Comparison of ENCODE assay signal across 3 cellular contexts in the genomic region with DNA sequence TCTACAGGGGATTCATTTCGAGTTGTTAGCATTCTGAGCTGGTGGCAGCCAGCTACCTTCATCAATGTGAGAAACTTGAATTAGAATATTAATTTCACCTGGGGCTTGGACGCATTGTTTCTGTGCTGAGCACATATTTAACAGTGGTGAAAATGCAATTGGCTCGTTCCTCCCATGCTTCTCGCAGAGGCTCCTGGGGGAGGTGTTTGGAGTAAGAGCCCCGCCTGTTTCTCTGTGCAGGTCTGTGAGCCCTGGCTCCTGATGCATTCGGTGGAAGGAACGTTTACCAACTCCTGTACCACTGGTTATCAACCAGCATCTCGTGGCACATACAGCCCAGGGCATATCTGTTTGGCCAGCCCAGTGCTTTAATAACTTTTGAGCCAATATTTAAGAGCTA.
TF ChIP-seq lines count a peak whose summit lies in the region.

No MANE protein-coding gene starts in this region.

TF ChIP-seq in HEK293, 187 proteins besides CTCF, POLR2A, EP300 and RAD21:
- TF ChIP-seq ZNF341 (tag by site-specific recombination; IDR thresholded peaks at IDR 0.05; ENCODE audit: low read depth) (peak; percentile 37; the same call in 1 of the 2 replicates), ZNF658 (tag by site-specific recombination; IDR thresholded peaks at IDR 0.05) (no peak)

TF ChIP-seq in WTC11, 78 proteins besides CTCF, POLR2A, EP300 and RAD21:
- TF ChIP-seq ZNF512 (CRISPR knock-in tag; IDR thresholded peaks at IDR 0.05; ENCODE audit: borderline replicate concordance): no peak
- no peak for TF ChIP-seq EMX1 (CRISPR knock-in tag; IDR thresholded peaks at IDR 0.05)
- no peak for TF ChIP-seq AFF4 (CRISPR knock-in tag; IDR thresholded peaks at IDR 0.05; ENCODE audit: borderline replicate concordance)
- TF ChIP-seq OVOL2 (CRISPR knock-in tag; IDR thresholded peaks at IDR 0.05; ENCODE audit: borderline replicate concordance): no peak
- TF ChIP-seq CDX4 (CRISPR knock-in tag; IDR thresholded peaks at IDR 0.05; ENCODE audit: borderline replicate concordance): no peak
- TF ChIP-seq, protein P1, sequence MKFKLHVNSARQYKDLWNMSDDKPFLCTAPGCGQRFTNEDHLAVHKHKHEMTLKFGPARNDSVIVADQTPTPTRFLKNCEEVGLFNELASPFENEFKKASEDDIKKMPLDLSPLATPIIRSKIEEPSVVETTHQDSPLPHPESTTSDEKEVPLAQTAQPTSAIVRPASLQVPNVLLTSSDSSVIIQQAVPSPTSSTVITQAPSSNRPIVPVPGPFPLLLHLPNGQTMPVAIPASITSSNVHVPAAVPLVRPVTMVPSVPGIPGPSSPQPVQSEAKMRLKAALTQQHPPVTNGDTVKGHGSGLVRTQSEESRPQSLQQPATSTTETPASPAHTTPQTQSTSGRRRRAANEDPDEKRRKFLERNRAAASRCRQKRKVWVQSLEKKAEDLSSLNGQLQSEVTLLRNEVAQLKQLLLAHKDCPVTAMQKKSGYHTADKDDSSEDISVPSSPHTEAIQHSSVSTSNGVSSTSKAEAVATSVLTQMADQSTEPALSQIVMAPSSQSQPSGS (CRISPR knock-in tag; IDR thresholded peaks at IDR 0.05; ENCODE audit: borderline replicate concordance, low read depth): no peak
- no peak for TF ChIP-seq MYBL2 (CRISPR knock-in tag; IDR thresholded peaks at IDR 0.05)
- TF ChIP-seq E2F1 (CRISPR knock-in tag; IDR thresholded peaks at IDR 0.05): no peak

TF ChIP-seq in H1, 55 proteins besides CTCF, POLR2A, EP300 and RAD21:
- no peak for TF ChIP-seq POU5F1 (IDR thresholded peaks at IDR 0.05; ENCODE audit: low read depth, low read length)
- TF ChIP-seq CTBP2 (IDR thresholded peaks at IDR 0.05; ENCODE audit: borderline replicate concordance, insufficient read depth, insufficient read length, low read length): no peak
- TF ChIP-seq BRCA1 (IDR thresholded peaks at IDR 0.05; ENCODE audit: low read depth, low read length): no peak
- no peak for TF ChIP-seq CHD7 (IDR thresholded peaks at IDR 0.05; ENCODE audit: insufficient replicate concordance, low read length)
- TF ChIP-seq RNF2 (IDR thresholded peaks at IDR 0.05; ENCODE audit: borderline replicate concordance, low read depth, low read length, missing control alignments, poor library complexity, severe bottlenecking): no peak
- TF ChIP-seq KDM4A (IDR thresholded peaks at IDR 0.05; ENCODE audit: low read depth, low read length, severe bottlenecking): no peak
- no peak for TF ChIP-seq USF2 (IDR thresholded peaks at IDR 0.05; ENCODE audit: low read length)
- no peak for TF ChIP-seq EGR1 (IDR thresholded peaks at IDR 0.05; ENCODE audit: borderline replicate concordance, low read depth, low read length)
- no peak for TF ChIP-seq HDAC6 (IDR thresholded peaks at IDR 0.05; ENCODE audit: low read depth, low read length)
- no peak for TF ChIP-seq SP4 (IDR thresholded peaks at IDR 0.05; ENCODE audit: low read length)
- no peak for TF ChIP-seq BACH1 (IDR thresholded peaks at IDR 0.05; ENCODE audit: low read length)
- TF ChIP-seq TBP (IDR thresholded peaks at IDR 0.05; ENCODE audit: low read depth, low read length): no peak
- TF ChIP-seq KDM1A (IDR thresholded peaks at IDR 0.05; ENCODE audit: borderline replicate concordance, low read length): no peak
- TF ChIP-seq ZNF274 (IDR thresholded peaks at IDR 0.05; ENCODE audit: borderline replicate concordance, extremely low read depth, low read length): no peak
- TF ChIP-seq TAF7 (optimal IDR thresholded peaks at IDR 0.05; ENCODE audit: borderline replicate concordance, low read depth, low read length): no peak
- no peak for TF ChIP-seq BCL11A (IDR thresholded peaks at IDR 0.05; ENCODE audit: low read depth in 2 of 2, low read length in 2 of 2)
- no peak for TF ChIP-seq TAF1 (IDR thresholded peaks at IDR 0.05; ENCODE audit: low read depth, low read length)
- no peak for TF ChIP-seq JUN (IDR thresholded peaks at IDR 0.05; ENCODE audit: low read depth, low read length)
